In the genomic region with DNA sequence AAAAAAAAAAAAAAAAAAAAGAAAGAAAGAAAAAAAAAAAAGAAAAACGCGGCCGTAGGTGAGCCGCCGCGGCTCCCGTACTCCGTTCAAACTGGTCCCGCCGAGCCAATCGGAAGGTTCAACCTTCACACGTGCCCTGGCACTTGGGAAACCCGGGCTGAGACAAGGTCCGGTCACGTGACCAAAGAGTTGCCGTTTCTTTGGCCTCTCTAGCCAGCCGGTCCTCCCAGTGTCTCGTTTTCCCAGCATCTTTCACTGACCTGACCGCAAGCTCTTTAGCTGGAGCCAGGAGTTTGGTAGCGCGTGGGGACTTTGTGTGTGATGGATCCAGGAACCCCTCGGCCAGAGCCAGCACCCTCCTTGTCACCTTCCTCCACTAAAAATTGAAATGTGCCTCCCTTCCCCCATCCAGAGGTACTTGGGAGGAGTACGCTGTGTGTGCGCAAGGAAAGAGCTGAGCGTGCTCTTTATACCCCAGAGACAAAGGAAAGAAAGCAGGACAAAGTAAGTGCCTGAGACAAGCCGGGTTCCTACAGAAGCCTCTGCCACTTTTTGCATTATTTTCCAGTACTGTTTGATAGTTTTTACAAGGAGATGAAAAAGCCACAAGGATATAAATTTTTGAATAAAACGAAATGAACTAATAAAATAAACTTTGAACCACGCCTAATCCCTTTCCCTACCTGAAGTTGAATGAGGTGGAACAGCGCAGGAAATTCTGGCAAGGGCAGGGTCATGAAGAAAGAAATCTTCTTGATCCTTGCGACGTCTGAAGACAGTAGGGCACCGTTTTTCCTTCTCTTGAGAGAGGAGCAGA, we compare ENCODE assay signal across 8 cellular contexts. TPM values are rescaled to one million over a fixed set of nuclear protein-coding genes. Genes with fewer than 3 reads are reported as not detected.
DNase-seq lines count a peak whose midpoint lies in the region; TF ChIP-seq lines count a peak whose summit lies in the region.

No MANE protein-coding gene starts in this region.

- peaks cover 9% of the 10 kb centered on the region for H3K27me3 Mint-ChIP-seq in HFFc6 (ENCODE audit: insufficient read depth)

- peak overlapping the region; percentile 99 for H3K27ac Mint-ChIP-seq in HFFc6

- DNase-seq in GDM1 (lab: John Stamatoyannopoulos, UW) (peak; percentile 96), HFFc6 (peak; percentile 99), NB4 (ENCODE audit: low read depth) (peak; percentile 99), SK-N-DZ (ENCODE audit: low spot score) (peak; percentile 99), germinal center (ENCODE audit: low spot score) (peak; percentile 98), non-pigmented ciliary epithelial cell (ENCODE audit: low read depth) (peak; percentile 98), superior temporal gyrus (ENCODE audit: extremely low spot score) (peak; percentile 99)
- DNase-seq in activated naive CD4-positive, alpha-beta T cell treated with anti-CD3 and anti-CD28 coated beads, Interleukin-2, amount 50 U/mL, for 16 hours = peak; percentile 93

- no peaks in the 10 kb centered on the region for H3K9me3 Mint-ChIP-seq in HFFc6

- TF ChIP-seq CTCF in HFFc6 (IDR thresholded peaks at IDR 0.05) = no peak
- no peak for TF ChIP-seq CTCF in NB4 (IDR thresholded peaks at IDR 0.05; ENCODE audit: low read depth, low read length)

- peaks cover 43% of the 10 kb centered on the region for H3K4me1 Mint-ChIP-seq in HFFc6 (ENCODE audit: low read depth)

- peak overlapping the region; percentile 87 for H3K4me3 ChIP-seq in NB4 (ENCODE audit: low read depth, low read length)

- TF ChIP-seq POLR2A in NB4 (IDR thresholded peaks at IDR 0.05; ENCODE audit: extremely low read depth, insufficient read length) = peak; percentile 53

- peaks cover 26% of the 10 kb centered on the region for H3K36me3 Mint-ChIP-seq in HFFc6 (ENCODE audit: low read depth)

- peak overlapping the region; percentile 97 for H3K4me3 Mint-ChIP-seq in HFFc6

RNA-seq across cellular contexts. Expression of gene TNPO2, which starts 1.0 kb away (rescaled TPM):
- 10 to 100 TPM; 56.8 to 78.7 (median 66.0) TPM for total RNA-seq in HFFc6 (2021; fragmentation: NEBNext Ultra II Directional; extraction: Animal tissue kit (Norgen Biotek cat#: 25700))
- polyA plus RNA-seq in SK-N-DZ (2014; cell fraction: cytosol; rRNA removed) = 54.5 and 57.4 TPM in 2 replicates
- 168 and 232 TPM in 2 replicates for polyA plus RNA-seq in SK-N-DZ (2014; cell fraction: nucleus; rRNA removed)

RNA-seq across cellular contexts. Expression of gene TRIR, which starts 11.7 kb away (rescaled TPM):
- total RNA-seq in HFFc6 (2021; fragmentation: NEBNext Ultra II Directional; extraction: Animal tissue kit (Norgen Biotek cat#: 25700)) = 100 to 1,000 TPM; 147 to 189 (median 176) TPM
- 335 and 507 TPM in 2 replicates for polyA plus RNA-seq in SK-N-DZ (2014; cell fraction: cytosol; rRNA removed)
- polyA plus RNA-seq in SK-N-DZ (2014; cell fraction: nucleus; rRNA removed) = 287 and 380 TPM in 2 replicates

RNA-seq across cellular contexts. Expression of gene GET3, which starts 14.5 kb away (rescaled TPM):
- 100 to 1,000 TPM in 5 of 6 experiments, 10 to 100 TPM in 1; 97.0 to 116 (median 107) TPM for total RNA-seq in HFFc6 (2021; fragmentation: NEBNext Ultra II Directional; extraction: Animal tissue kit (Norgen Biotek cat#: 25700))
- 75.7 and 82.0 TPM in 2 replicates for polyA plus RNA-seq in SK-N-DZ (2014; cell fraction: cytosol; rRNA removed)
- 32.9 and 75.2 TPM in 2 replicates for polyA plus RNA-seq in SK-N-DZ (2014; cell fraction: nucleus; rRNA removed)

RNA-seq across cellular contexts. Expression of gene FBXW9, which starts 26.3 kb away (rescaled TPM):
- 1 to 10 TPM; 4.5 to 7.1 (median 5.4) TPM for total RNA-seq in HFFc6 (2021; fragmentation: NEBNext Ultra II Directional; extraction: Animal tissue kit (Norgen Biotek cat#: 25700))
- 17.4 and 17.8 TPM in 2 replicates for polyA plus RNA-seq in SK-N-DZ (2014; cell fraction: cytosol; rRNA removed)
- 15.1 and 15.9 TPM in 2 replicates for polyA plus RNA-seq in SK-N-DZ (2014; cell fraction: nucleus; rRNA removed)

RNA-seq across cellular contexts. Expression of gene BEST2, which starts 28.8 kb away (rescaled TPM):
- total RNA-seq in HFFc6 (2021; fragmentation: NEBNext Ultra II Directional; extraction: Animal tissue kit (Norgen Biotek cat#: 25700)) = not detected
- not detected in 2 replicates for polyA plus RNA-seq in SK-N-DZ (2014; cell fraction: cytosol; rRNA removed)
- 0.13 TPM in 1 of 2 replicates, not detected in the other for polyA plus RNA-seq in SK-N-DZ (2014; cell fraction: nucleus; rRNA removed)

Comparison
In these comparisons a context has a peak if more than half of its experiments do, and no peak if none do; other contexts are left out.
1. Peak in every context shown above with its lines: DNase-seq and H3K4me3 ChIP-seq.